21 cellular contexts compared by ENCODE assay signal in the genomic region with DNA sequence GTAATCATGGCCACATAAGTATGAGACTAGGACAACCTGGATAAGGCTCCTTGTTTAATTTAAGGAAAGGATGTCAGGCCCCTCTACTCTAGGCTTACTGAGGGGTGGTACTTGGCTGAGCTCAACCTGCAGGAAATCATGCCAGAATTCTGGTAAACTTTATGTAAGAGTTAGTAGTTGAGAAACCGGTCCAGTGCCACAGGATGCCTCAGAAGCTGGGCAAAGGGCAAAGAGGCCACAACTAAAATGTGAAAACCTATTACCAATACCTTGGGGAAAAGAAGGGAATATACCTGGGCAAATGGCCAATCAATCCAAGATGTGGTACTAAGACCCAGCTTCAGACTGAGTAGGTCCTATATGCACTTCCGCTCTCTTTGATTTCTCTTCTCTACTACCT.
A peak's percentile ranks its signal among the peaks of the same experiment; 100 is the strongest.
DNase-seq lines count a peak whose midpoint lies in the region; ATAC-seq and TF ChIP-seq lines count a peak whose summit lies in the region.
"Had no signal": no experiment of that assay in that cellular context is flagged by ENCODE, and none has a peak within 500 bp of the region (broad histone marks: within the 10 kb centered on the region; RNA-seq: fewer than 3 reads in every experiment).

No MANE protein-coding gene starts in this region.

- H3K4me3 ChIP-seq in left ventricle myocardium inferior (no peak overlapping the region), uterus (no peak overlapping the region)
- H3K4me3 ChIP-seq in naive thymus-derived CD4-positive, alpha-beta T cell (ENCODE audit: low read length) = no peak overlapping the region
- H3K4me3 ChIP-seq: BLaER1, GM23338 had no signal

- H3K36me3 Mint-ChIP-seq in IgD-negative memory B cell (peaks cover 6% of the 10 kb centered on the region), endothelial cell (ENCODE audit: low read depth, unreplicated experiment) (peaks cover 31% of the 10 kb centered on the region)
- peaks cover 87% of the 10 kb centered on the region for H3K36me3 Mint-ChIP-seq in stimulated activated effector memory CD8-positive, alpha-beta T cell treated with anti-CD3 and anti-CD28 coated beads, Interleukin-12 subunit alpha, Interleukin-12 subunit beta, amount 100 ng/mL, for 72 hours
- peaks cover 6 to 41% (median 19%) of the 10 kb centered on the region in 5 donors for H3K36me3 Mint-ChIP-seq in naive thymus-derived CD4-positive, alpha-beta T cell

- DNase-seq in left ventricle myocardium inferior (no peak), Right ventricle myocardium inferior (ENCODE audit: missing footprints) (no peak), endothelial cell (ENCODE audit: low spot score) (no peak), uterus (no peak)
- no peak for DNase-seq in stimulated activated effector memory CD8-positive, alpha-beta T cell treated with anti-CD3 and anti-CD28 coated beads, Interleukin-12 subunit alpha, Interleukin-12 subunit beta, amount 100 ng/mL, for 72 hours (ENCODE audit: low spot score in 2 of 2)
- DNase-seq in naive thymus-derived CD4-positive, alpha-beta T cell = no peak
- DNase-seq: Calu3; CD4-positive, alpha-beta memory T cell; COR-L47; DMS53; DMS79 treated with DMSO at 0.1 percent for 48 hours; GF-D8; H9 had no signal

- no peaks in the 10 kb centered on the region for H3K9me3 Mint-ChIP-seq in IgD-negative memory B cell
- no peaks in the 10 kb centered on the region for H3K9me3 Mint-ChIP-seq in endothelial cell (ENCODE audit: unreplicated experiment)
- no peaks in the 10 kb centered on the region for H3K9me3 Mint-ChIP-seq in stimulated activated effector memory CD8-positive, alpha-beta T cell treated with anti-CD3 and anti-CD28 coated beads, Interleukin-12 subunit alpha, Interleukin-12 subunit beta, amount 100 ng/mL, for 72 hours
- no peaks in the 10 kb centered on the region for H3K9me3 Mint-ChIP-seq in naive thymus-derived CD4-positive, alpha-beta T cell
- H3K9me3 Mint-ChIP-seq: CD4-positive, alpha-beta memory T cell; GM23338; H9 had no signal

- no peak for TF ChIP-seq CTCF in left ventricle myocardium inferior (IDR thresholded peaks at IDR 0.05; ENCODE audit: borderline replicate concordance)
- TF ChIP-seq CTCF in endothelial cell (IDR thresholded peaks at IDR 0.05; ENCODE audit: unreplicated experiment) = no peak
- TF ChIP-seq CTCF in uterus (IDR thresholded peaks at IDR 0.05) = no peak

- H3K4me1 ChIP-seq in left ventricle myocardium inferior (peaks cover 37% of the 10 kb centered on the region), uterus (no peaks in the 10 kb centered on the region)
- no peaks in the 10 kb centered on the region for H3K4me1 ChIP-seq in naive thymus-derived CD4-positive, alpha-beta T cell (ENCODE audit: control insufficient read depth in 2 of 2, insufficient read depth in 2 of 2, low read length in 2 of 2)
- H3K4me1 ChIP-seq: BLaER1 had no signal

- no peaks in the 10 kb centered on the region for H3K9me3 ChIP-seq in left ventricle myocardium inferior (replicated peaks)
- no peaks in the 10 kb centered on the region for H3K9me3 ChIP-seq in uterus
- no peaks in the 10 kb centered on the region for H3K9me3 ChIP-seq in naive thymus-derived CD4-positive, alpha-beta T cell (ENCODE audit: control insufficient read depth in 2 of 3, low read length in 3 of 3)
- H3K9me3 ChIP-seq: BLaER1 had no signal

- no peak for ATAC-seq in Right ventricle myocardium inferior
- no peak for ATAC-seq in stimulated activated effector memory CD8-positive, alpha-beta T cell treated with anti-CD3 and anti-CD28 coated beads, Interleukin-12 subunit alpha, Interleukin-12 subunit beta, amount 100 ng/mL, for 72 hours
- ATAC-seq in GM18502 (IDR thresholded peaks at IDR 0.05; ENCODE audit: poor library complexity, unreplicated experiment) = no peak
- no peak for ATAC-seq in naive thymus-derived CD4-positive, alpha-beta T cell
- ATAC-seq: GM23338, HCT116 had no signal

- peaks cover 0 to 7% (median 3%) of the 10 kb centered on the region in 3 donors for H3K4me1 Mint-ChIP-seq in IgD-negative memory B cell
- H3K4me1 Mint-ChIP-seq in endothelial cell (ENCODE audit: unreplicated experiment) = peaks cover 54% of the 10 kb centered on the region
- peaks cover 14% of the 10 kb centered on the region for H3K4me1 Mint-ChIP-seq in stimulated activated effector memory CD8-positive, alpha-beta T cell treated with anti-CD3 and anti-CD28 coated beads, Interleukin-12 subunit alpha, Interleukin-12 subunit beta, amount 100 ng/mL, for 72 hours
- H3K4me1 Mint-ChIP-seq in naive thymus-derived CD4-positive, alpha-beta T cell = peaks cover 0 to 8% (median 0%) of the 10 kb centered on the region in 7 donors

- H3K27ac ChIP-seq in left ventricle myocardium inferior (replicated peaks) (peak overlapping the region; percentile 17), uterus (no peak overlapping the region)
- H3K27ac ChIP-seq in naive thymus-derived CD4-positive, alpha-beta T cell (ENCODE audit: low read depth, low read length) = no peak overlapping the region
- H3K27ac ChIP-seq: 22Rv1, BLaER1, C4-2B had no signal

- intact Hi-C loops in left ventricle myocardium inferior (cut with micrococcal nuclease) (no loop called here), Right ventricle myocardium inferior (cut with DNase I) (no loop called here), uterus (cut with DNase I; ENCODE audit: low total_unique reads) (no loop called here)
- intact Hi-C loops in naive thymus-derived CD4-positive, alpha-beta T cell (cut with micrococcal nuclease) = no loop called here

- H3K27me3 Mint-ChIP-seq in IgD-negative memory B cell (no peaks in the 10 kb centered on the region), endothelial cell (ENCODE audit: unreplicated experiment) (no peaks in the 10 kb centered on the region)
- no peaks in the 10 kb centered on the region for H3K27me3 Mint-ChIP-seq in naive thymus-derived CD4-positive, alpha-beta T cell
- H3K27me3 Mint-ChIP-seq: B cell; CD4-positive, alpha-beta memory T cell had no signal

- H3K27me3 ChIP-seq in left ventricle myocardium inferior (ENCODE audit: low read depth) (no peaks in the 10 kb centered on the region), uterus (no peaks in the 10 kb centered on the region)
- H3K27me3 ChIP-seq in naive thymus-derived CD4-positive, alpha-beta T cell (ENCODE audit: control insufficient read depth in 2 of 2, insufficient read depth in 2 of 2, low read length in 2 of 2) = no peaks in the 10 kb centered on the region
- H3K27me3 ChIP-seq: BLaER1 had no signal

- CTCF ChIA-PET in naive thymus-derived CD4-positive, alpha-beta T cell (lab: Charles Lee) = interaction anchor here (0.5 kb wide), 1 partner anchor 472 kb away, joined by 3 read pairs; no protein-coding TSS in a partner anchor

- H3K36me3 ChIP-seq in left ventricle myocardium inferior (peaks cover 57% of the 10 kb centered on the region), uterus (no peaks in the 10 kb centered on the region)
- H3K36me3 ChIP-seq in naive thymus-derived CD4-positive, alpha-beta T cell (ENCODE audit: control insufficient read depth in 2 of 3, insufficient read depth in 3 of 3, low read length in 3 of 3) = peaks cover 5 to 72% (median 26%) of the 10 kb centered on the region in 3 experiments

- TF ChIP-seq POLR2A in uterus (IDR thresholded peaks at IDR 0.05) = no peak

- H3K27ac Mint-ChIP-seq in IgD-negative memory B cell = peak overlapping the region in 2 of 3 donors; percentile 29 to 40
- H3K27ac Mint-ChIP-seq in endothelial cell (ENCODE audit: unreplicated experiment) = peak overlapping the region; percentile 22
- peak overlapping the region; percentile 13 for H3K27ac Mint-ChIP-seq in stimulated activated effector memory CD8-positive, alpha-beta T cell treated with anti-CD3 and anti-CD28 coated beads, Interleukin-12 subunit alpha, Interleukin-12 subunit beta, amount 100 ng/mL, for 72 hours
- no peak overlapping the region for H3K27ac Mint-ChIP-seq in naive thymus-derived CD4-positive, alpha-beta T cell
- H3K27ac Mint-ChIP-seq: GM23338 had no signal

- POLR2A ChIA-PET in naive thymus-derived CD4-positive, alpha-beta T cell (lab: Charles Lee) = no interaction called here

- H3K4me3 Mint-ChIP-seq in IgD-negative memory B cell (no peak overlapping the region), endothelial cell (ENCODE audit: unreplicated experiment) (peak overlapping the region; percentile 63)
- H3K4me3 Mint-ChIP-seq in stimulated activated effector memory CD8-positive, alpha-beta T cell treated with anti-CD3 and anti-CD28 coated beads, Interleukin-12 subunit alpha, Interleukin-12 subunit beta, amount 100 ng/mL, for 72 hours = no peak overlapping the region
- no peak overlapping the region for H3K4me3 Mint-ChIP-seq in naive thymus-derived CD4-positive, alpha-beta T cell
- H3K4me3 Mint-ChIP-seq: B cell; CD4-positive, alpha-beta memory T cell; GM23338; H9 had no signal

Comparison
In these comparisons a context has a peak if more than half of its experiments do, and no peak if none do; other contexts are left out.
1. H3K27ac Mint-ChIP-seq: peak in IgD-negative memory B cell (2 of 3), endothelial cell (single experiment) and stimulated activated effector memory CD8-positive, alpha-beta T cell treated with anti-CD3 and anti-CD28 coated beads, Interleukin-12 subunit alpha, Interleukin-12 subunit beta, amount 100 ng/mL, for 72 hours (single experiment); none in naive thymus-derived CD4-positive, alpha-beta T cell (0 of 9).